Comparison of ENCODE assay signal across 8 cellular contexts in the genomic region with DNA sequence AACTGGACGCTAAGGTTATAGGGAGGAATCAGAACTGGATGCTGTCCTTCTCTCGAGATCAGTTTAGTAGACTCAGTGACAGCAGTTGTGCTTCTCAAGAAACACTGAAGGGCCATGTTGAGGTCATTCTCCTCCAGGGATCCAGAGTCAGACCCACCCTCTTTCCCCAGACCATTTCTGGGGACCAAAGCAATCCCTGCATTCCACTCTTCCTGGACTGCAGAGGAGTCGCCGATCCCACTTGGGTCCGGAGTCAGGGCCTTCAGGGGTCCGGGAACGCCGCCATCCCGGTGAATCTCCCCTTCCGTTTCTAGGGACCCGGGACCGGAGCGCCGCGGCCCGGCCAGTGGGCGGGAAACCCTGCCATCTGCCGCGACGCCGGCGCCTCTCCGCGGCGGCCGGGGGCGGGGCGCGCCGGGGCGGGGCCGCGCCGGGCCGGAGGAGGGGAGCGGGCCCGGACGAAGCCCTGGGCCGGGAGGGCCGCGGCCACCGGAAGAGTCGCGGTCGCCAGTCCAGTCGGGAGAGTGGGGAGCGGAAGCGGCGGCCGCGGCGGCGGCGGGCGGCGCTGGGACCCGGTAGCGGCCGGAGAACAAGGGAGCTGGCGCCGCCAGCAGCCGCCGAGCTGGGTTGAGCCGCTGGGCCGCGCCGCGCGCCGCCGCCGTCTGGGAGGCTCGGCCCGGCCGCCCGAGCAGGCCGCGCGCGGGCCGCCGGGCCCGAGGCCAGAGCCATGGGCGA. TPM values are rescaled to one million over a fixed set of nuclear protein-coding genes. Genes with fewer than 3 reads are reported as not detected.
DNase-seq lines count a peak whose midpoint lies in the region; ATAC-seq and TF ChIP-seq lines count a peak whose summit lies in the region.

A gene (plus strand): TSS at position 469 of the 735 bp plus-strand sequence. CDS start 259 bp downstream, at position 728.

- ATAC-seq in GM21737 (IDR thresholded peaks at IDR 0.05; ENCODE audit: unreplicated experiment): peak; percentile 90

- TF ChIP-seq CTCF in ascending aorta (IDR thresholded peaks at IDR 0.05) (no peak), right atrium auricular region (IDR thresholded peaks at IDR 0.05) (no peak)

- in situ Hi-C loops in KBM-7 (cut with MboI; ENCODE audit: low pct_unique_long_range_greater_than_20kb, low sequenced_read_pairs): no loop called here

- H3K9me3 ChIP-seq in ascending aorta (no peaks in the 10 kb centered on the region), right atrium auricular region (no peaks in the 10 kb centered on the region)

- intact Hi-C loops in ascending aorta (cut with DNase I): loop anchor here (5.0 to 10.0 kb wide), 3 partner anchors 92 to 1060 kb away; a partner anchor contains a TSS
- intact Hi-C loops in posterior cingulate gyrus (cut with DNase I): loop anchor here (1.0 to 5.0 kb wide), 4 partner anchors 19 to 138 kb away; a partner anchor contains a TSS

- H3K36me3 ChIP-seq in ascending aorta (no peaks in the 10 kb centered on the region), right atrium auricular region (no peaks in the 10 kb centered on the region)

- peak within 1 kb of the TSS; percentile 80 to 97 for H3K4me3 ChIP-seq in ascending aorta
- H3K4me3 ChIP-seq in right atrium auricular region: peak within 1 kb of the TSS; percentile 79 to 95

- H3K27ac ChIP-seq in ascending aorta (peak within 1 kb of the TSS; percentile 87 to 89), right atrium auricular region (peak within 1 kb of the TSS; percentile 88 to 89)

- peaks cover 9 to 21% of the 10 kb centered on the region in 2 donors for H3K4me1 ChIP-seq in ascending aorta
- peaks cover 0 to 50% of the 10 kb centered on the region in 2 donors for H3K4me1 ChIP-seq in right atrium auricular region

- DNase-seq in GM03348 (ENCODE audit: low spot score) (peak; percentile 94), KBM-7 (peak; percentile 42), SK-N-DZ (ENCODE audit: low spot score) (peak; percentile 79), ascending aorta (ENCODE audit: low spot score in 2 of 2) (peak in 1 of 2 donors; percentile 81), right atrium auricular region (ENCODE audit: low spot score) (no peak), posterior cingulate gyrus (peak; percentile 42 to 95 (median 52)), DMS114 treated with DMSO at 0.1 percent for 48 hours (lab: John Stamatoyannopoulos, UW; ENCODE audit: unreplicated experiment) (no peak)

- H3K27me3 ChIP-seq in ascending aorta (no peaks in the 10 kb centered on the region), right atrium auricular region (no peaks in the 10 kb centered on the region)

RNA-seq across cellular contexts. Expression of the gene that starts here (rescaled TPM):
- polyA plus RNA-seq in SK-N-DZ (2014; cell fraction: cytosol; rRNA removed): 43.0 and 48.7 TPM in 2 replicates
- 134 and 160 TPM in 2 replicates for polyA plus RNA-seq in SK-N-DZ (2014; cell fraction: nucleus; rRNA removed)
- 36.6 TPM for total RNA-seq in ascending aorta
- total RNA-seq in right atrium auricular region: 10 to 100 TPM; 43.5 to 66.1 TPM

Comparison
In these comparisons a context has a peak if more than half of its experiments do, and no peak if none do; other contexts are left out.
1. DNase-seq: peak in GM03348 (single experiment), KBM-7 (single experiment), SK-N-DZ (single experiment) and posterior cingulate gyrus (10 of 10); none in right atrium auricular region (single experiment) and DMS114 treated with DMSO at 0.1 percent for 48 hours (single experiment).